8 cellular contexts compared by ENCODE assay signal in genomic region chr2:232550351-232551261, GRCh38. TPM values are rescaled to one million over a fixed set of nuclear protein-coding genes. Genes with fewer than 3 reads are reported as not detected.
DNase-seq lines count a peak whose midpoint lies in the region; ATAC-seq, FAIRE-seq and TF ChIP-seq lines count a peak whose summit lies in the region.

EIF4E2 (plus strand) TSS chr2:232550689; CDS start chr2:232550725, 36 bp downstream.
TIGD1 (minus strand) TSS chr2:232550557; CDS start chr2:232549882, 675 bp downstream.

- peak; percentile 90 for TF ChIP-seq POLR2A in GM12891 (IDR thresholded peaks at IDR 0.05; ENCODE audit: low read depth, low read length)

- H3K27ac ChIP-seq in adipose tissue (ENCODE audit: low read depth, low read length), result peak within 1 kb of the TSS; percentile 94
- H3K27ac ChIP-seq in heart right ventricle, result peak within 1 kb of the TSS; percentile 74 to 100 (median 98)
- peak within 1 kb of the TSS; percentile 98 for H3K27ac ChIP-seq in upper lobe of right lung

- ATAC-seq in HG02798 (IDR thresholded peaks at IDR 0.05; ENCODE audit: poor library complexity, unreplicated experiment) (peak; percentile 96), heart right ventricle (peak; percentile 98 to 99 (median 98)), upper lobe of right lung (peak; percentile 96)

- H3K4me3 ChIP-seq in heart right ventricle (peak within 1 kb of the TSS; percentile 68 to 98 (median 92)), upper lobe of right lung (peak within 1 kb of the TSS; percentile 85)

- peaks cover 6 to 63% (median 25%) of the 10 kb centered on the region in 9 donors for H3K4me1 ChIP-seq in heart right ventricle
- peaks cover 40% of the 10 kb centered on the region for H3K4me1 ChIP-seq in upper lobe of right lung

- no peaks in the 10 kb centered on the region for H3K27me3 ChIP-seq in heart right ventricle
- no peaks in the 10 kb centered on the region for H3K27me3 ChIP-seq in upper lobe of right lung

- DNase-seq in GM12891 (ENCODE audit: insufficient read length, low spot score), result peak; percentile 99
- DNase-seq in NCI-H1417 treated with DMSO at 0.1 percent for 48 hours (lab: John Stamatoyannopoulos, UW), result peak; percentile 47
- DNase-seq in SW 1271 (lab: John Stamatoyannopoulos, UW), result peak; percentile 71 to 89
- DNase-seq in heart right ventricle, result peak; percentile 94
- DNase-seq in posterior vena cava (ENCODE audit: low spot score), result peak; percentile 98
- DNase-seq in upper lobe of right lung, result peak; percentile 98

- peaks cover 0 to 16% (median 9%) of the 10 kb centered on the region in 11 donors for H3K9me3 ChIP-seq in heart right ventricle
- no peaks in the 10 kb centered on the region for H3K9me3 ChIP-seq in upper lobe of right lung

- FAIRE-seq in GM12891 (lab: Jason Lieb, UNC), result peak; percentile 85

- intact Hi-C loops in heart right ventricle (cut with DNase I), result no loop called here
- intact Hi-C loops in posterior vena cava (cut with DNase I), result no loop called here
- intact Hi-C loops in upper lobe of right lung (cut with DNase I), result no loop called here

- TF ChIP-seq CTCF in heart right ventricle (IDR thresholded peaks at IDR 0.05) (peak in 8 of 9 donors; percentile 10 to 49 (median 32)), upper lobe of right lung (IDR thresholded peaks at IDR 0.05) (peak; percentile 40)

- 0 to 1% (median 1%) methylated on average over 65 to 82 of the region's 82 CpGs for WGBS in adipose tissue, 3 donors
- WGBS in heart right ventricle, 2 donors, result 0% methylated on average over 82 of the region's 82 CpGs

- H3K36me3 ChIP-seq in heart right ventricle (peaks cover 0 to 41% (median 3%) of the 10 kb centered on the region in 9 donors), upper lobe of right lung (peaks cover 7% of the 10 kb centered on the region)

TF ChIP-seq in GM12891, 5 proteins besides CTCF, POLR2A, EP300 and RAD21:
- TF ChIP-seq TAF1 (IDR thresholded peaks at IDR 0.05; ENCODE audit: low read depth, low read length), result peak; percentile 87
- peak; percentile 8 for TF ChIP-seq PAX5 (IDR thresholded peaks at IDR 0.05; ENCODE audit: insufficient read depth, low read length, severe bottlenecking)
- TF ChIP-seq POU2F2 (IDR thresholded peaks at IDR 0.05; ENCODE audit: low read depth, low read length), result peak; percentile 74; the same call in 1 of the 2 replicates
- TF ChIP-seq POLR2AphosphoS5 (IDR thresholded peaks at IDR 0.05; ENCODE audit: low read depth, low read length), result peak; percentile 88
- peak; percentile 60 for TF ChIP-seq SPI1 (IDR thresholded peaks at IDR 0.05; ENCODE audit: low read depth, low read length)

RNA-seq across cellular contexts. Expression of gene EIF4E2, which starts in this region (rescaled TPM):
- polyA plus RNA-seq in GM12891 (2012; ENCODE audit: low read depth, missing spikeins), result 70.1 TPM
- polyA plus RNA-seq in adipose tissue, result 10 to 100 TPM; 42.4 to 60.2 (median 44.0) TPM
- total RNA-seq in heart right ventricle, result 10 to 100 TPM; 30.3 to 58.1 (median 37.7) TPM
- 10 to 100 TPM; 42.5 to 55.6 TPM for polyA plus RNA-seq in heart right ventricle
- total RNA-seq in posterior vena cava, result 10 to 100 TPM; 49.1 to 49.6 TPM
- total RNA-seq in upper lobe of right lung, result 68.0 TPM

RNA-seq across cellular contexts. Expression of gene TIGD1, which starts in this region (rescaled TPM):
- 1.5 TPM for polyA plus RNA-seq in GM12891 (2012; ENCODE audit: low read depth, missing spikeins)
- polyA plus RNA-seq in adipose tissue, result 1 to 10 TPM; 1.2 to 1.4 (median 1.3) TPM
- total RNA-seq in heart right ventricle, result 1 to 10 TPM; 1.4 to 2.6 (median 2.0) TPM
- 1 to 10 TPM; 1.6 to 6.9 TPM for polyA plus RNA-seq in heart right ventricle
- total RNA-seq in posterior vena cava, result 1 to 10 TPM; 2.2 to 3.0 TPM
- total RNA-seq in upper lobe of right lung, result 3.9 TPM

Comparison
In these comparisons a context has a peak if more than half of its experiments do, and no peak if none do; other contexts are left out.
1. Peak in every context shown above with its lines: DNase-seq, ATAC-seq, H3K4me3 ChIP-seq and H3K27ac ChIP-seq.
2. DNase-seq: peak in every context shown above with its lines; median percentile 99 in GM12891; 98 in posterior vena cava; 98 in upper lobe of right lung; 94 in heart right ventricle; 80 in SW 1271; 47 in NCI-H1417 treated with DMSO at 0.1 percent for 48 hours.